Comparison of ENCODE assay signal across 19 cellular contexts in the genomic region with DNA sequence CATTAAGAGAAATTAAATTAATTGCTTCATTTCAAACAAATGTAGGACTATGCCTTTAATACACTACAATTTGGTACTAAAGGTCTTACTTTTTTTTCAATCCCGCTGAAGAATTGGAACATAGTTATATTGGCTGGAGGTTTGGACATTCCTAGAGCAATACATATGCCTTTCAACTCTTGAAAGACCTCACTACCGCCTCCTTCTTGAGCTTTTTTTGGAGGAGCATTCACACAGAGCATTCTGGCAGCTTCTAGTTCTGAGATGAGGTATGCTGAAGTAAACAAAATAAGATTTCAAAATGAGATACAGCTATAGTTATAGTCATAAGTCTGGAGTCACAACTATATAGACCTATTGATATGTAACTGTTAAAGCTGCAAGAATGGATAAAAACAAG. TPM values are rescaled to one million over a fixed set of nuclear protein-coding genes. Genes with fewer than 3 reads are reported as not detected.
A peak's percentile ranks its signal among the peaks of the same experiment; 100 is the strongest.
DNase-seq lines count a peak whose midpoint lies in the region; ATAC-seq and TF ChIP-seq lines count a peak whose summit lies in the region.
"Had no signal": no experiment of that assay in that cellular context is flagged by ENCODE, and none has a peak within 500 bp of the region (broad histone marks: within the 10 kb centered on the region; RNA-seq: fewer than 3 reads in every experiment).

No MANE protein-coding gene starts in this region.

- H2AFZ ChIP-seq in smooth muscle cell (ENCODE audit: low read depth): no peak overlapping the region

- H3K79me2 ChIP-seq in smooth muscle cell (ENCODE audit: low read depth): peaks cover 22% of the 10 kb centered on the region

- H3K36me3 ChIP-seq in tibial artery: peaks cover 13 to 51% (median 43%) of the 10 kb centered on the region in 3 donors
- H3K36me3 ChIP-seq in smooth muscle cell (ENCODE audit: low read depth): peaks cover 52% of the 10 kb centered on the region
- H3K36me3 ChIP-seq in CD4-positive, alpha-beta memory T cell (ENCODE audit: insufficient read depth, low read length): peaks cover 27% of the 10 kb centered on the region

- H3K4me3 Mint-ChIP-seq in activated CD4-positive, alpha-beta T cell treated with anti-CD3 and anti-CD28 coated beads, Interleukin-2, amount 10 ng/mL, durations not matched to agents 24 days and 14 days: no peak overlapping the region
- H3K4me3 Mint-ChIP-seq in CD4-positive, alpha-beta memory T cell: no peak overlapping the region

- intact Hi-C loops in activated CD4-positive, alpha-beta T cell treated with anti-CD3 and anti-CD28 coated beads, Interleukin-2, amount 10 ng/mL, durations not matched to agents 24 days and 14 days (cut with micrococcal nuclease): loop anchor here (1.0 kb wide), 1 partner anchor 10 kb away; no protein-coding TSS in a partner anchor
- intact Hi-C loops in tibial artery (cut with DNase I; ENCODE audit: low total_unique reads): loop anchor here (5.0 to 10.0 kb wide), 2 partner anchors 111 to 813 kb away; partner anchors contain the start of gene RASGRP3
- intact Hi-C loops in CD4-positive, alpha-beta memory T cell (cut with micrococcal nuclease): no loop called here

- peak; percentile 29 for TF ChIP-seq CTCF in choroid plexus epithelial cell (conservative IDR thresholded peaks at IDR 0.05; ENCODE audit: low read depth, low read length)
- TF ChIP-seq CTCF in tibial artery (IDR thresholded peaks at IDR 0.05): no peak
- no peak for TF ChIP-seq CTCF in smooth muscle cell (IDR thresholded peaks at IDR 0.05; ENCODE audit: borderline replicate concordance, insufficient read depth, poor library complexity, severe bottlenecking)

- peak overlapping the region; percentile 39 to 50 for H3K27ac ChIP-seq in tibial artery
- H3K27ac ChIP-seq in smooth muscle cell (ENCODE audit: low read depth): no peak overlapping the region
- no peak overlapping the region for H3K27ac ChIP-seq in CD4-positive, alpha-beta memory T cell (ENCODE audit: low read depth, low read length)
- H3K27ac ChIP-seq: 22Rv1, BLaER1, RWPE1, SJCRH30 had no signal

- peaks cover 4% of the 10 kb centered on the region for H3F3A ChIP-seq in smooth muscle cell (ENCODE audit: low read depth)

- WGBS in smooth muscle cell (ENCODE audit: low lambda C conversion rate): 94% methylated on average over 2 of the region's 2 CpGs

- POLR2A ChIA-PET in CD4-positive, alpha-beta memory T cell (lab: Charles Lee; ENCODE audit: partially characterized antibody): no interaction called here

- H3K4me3 ChIP-seq in choroid plexus epithelial cell (ENCODE audit: low read depth, low read length) (no peak overlapping the region), tibial artery (no peak overlapping the region), smooth muscle cell (no peak overlapping the region)
- H3K4me3 ChIP-seq in CD4-positive, alpha-beta memory T cell (ENCODE audit: low read length in 2 of 2): no peak overlapping the region
- H3K4me3 ChIP-seq: BLaER1, SJCRH30 had no signal

- H3K9me3 Mint-ChIP-seq in activated CD4-positive, alpha-beta T cell treated with anti-CD3 and anti-CD28 coated beads, Interleukin-2, amount 10 ng/mL, durations not matched to agents 24 days and 14 days: no peaks in the 10 kb centered on the region
- H3K9me3 Mint-ChIP-seq in CD4-positive, alpha-beta memory T cell: peaks cover 0 to 2% (median 0%) of the 10 kb centered on the region in 8 donors

- no peak overlapping the region for H3K27ac Mint-ChIP-seq in activated CD4-positive, alpha-beta T cell treated with anti-CD3 and anti-CD28 coated beads, Interleukin-2, amount 10 ng/mL, durations not matched to agents 24 days and 14 days
- H3K27ac Mint-ChIP-seq in CD4-positive, alpha-beta memory T cell: peak overlapping the region in 3 of 7 donors; percentile 12 to 51 (median 15)

- H3K27me3 ChIP-seq in tibial artery: no peaks in the 10 kb centered on the region
- no peaks in the 10 kb centered on the region for H3K27me3 ChIP-seq in smooth muscle cell (ENCODE audit: low read depth)
- no peaks in the 10 kb centered on the region for H3K27me3 ChIP-seq in CD4-positive, alpha-beta memory T cell (ENCODE audit: insufficient read depth, low read length)
- H3K27me3 ChIP-seq: BLaER1, SJCRH30 had no signal

- peaks cover 5% of the 10 kb centered on the region for H3K4me1 Mint-ChIP-seq in activated CD4-positive, alpha-beta T cell treated with anti-CD3 and anti-CD28 coated beads, Interleukin-2, amount 10 ng/mL, durations not matched to agents 24 days and 14 days
- peaks cover 0 to 5% (median under 1%) of the 10 kb centered on the region in 4 donors for H3K4me1 Mint-ChIP-seq in CD4-positive, alpha-beta memory T cell

- H3K9me3 ChIP-seq in tibial artery: no peaks in the 10 kb centered on the region
- H3K9me3 ChIP-seq in smooth muscle cell (replicated peaks; ENCODE audit: low read depth): no peaks in the 10 kb centered on the region
- H3K9me3 ChIP-seq in CD4-positive, alpha-beta memory T cell (ENCODE audit: control insufficient read depth in 1 of 2, low read length in 2 of 2): no peaks in the 10 kb centered on the region
- H3K9me3 ChIP-seq: BLaER1, SJCRH30 had no signal

- H3K27me3 Mint-ChIP-seq in activated CD4-positive, alpha-beta T cell treated with anti-CD3 and anti-CD28 coated beads, Interleukin-2, amount 10 ng/mL, durations not matched to agents 24 days and 14 days: no peaks in the 10 kb centered on the region
- no peaks in the 10 kb centered on the region for H3K27me3 Mint-ChIP-seq in CD4-positive, alpha-beta memory T cell

- peaks cover 51% of the 10 kb centered on the region for H3K36me3 Mint-ChIP-seq in activated CD4-positive, alpha-beta T cell treated with anti-CD3 and anti-CD28 coated beads, Interleukin-2, amount 10 ng/mL, durations not matched to agents 24 days and 14 days (ENCODE audit: low read depth)
- H3K36me3 Mint-ChIP-seq in CD4-positive, alpha-beta memory T cell: peaks cover 35 to 72% of the 10 kb centered on the region in 2 donors

- peaks cover 0 to 48% (median 12%) of the 10 kb centered on the region in 4 donors for H3K4me1 ChIP-seq in tibial artery
- H3K4me1 ChIP-seq in smooth muscle cell (ENCODE audit: low read depth): no peaks in the 10 kb centered on the region
- peaks cover 2% of the 10 kb centered on the region for H3K4me1 ChIP-seq in CD4-positive, alpha-beta memory T cell (ENCODE audit: insufficient read depth, low read length)
- H3K4me1 ChIP-seq: BLaER1 had no signal

- no peak overlapping the region for H3K9ac ChIP-seq in smooth muscle cell (ENCODE audit: low read depth)
- H3K9ac ChIP-seq: BLaER1 had no signal

- no peak overlapping the region for H3K4me2 ChIP-seq in smooth muscle cell
- H3K4me2 ChIP-seq: BLaER1 had no signal

- peaks cover 52% of the 10 kb centered on the region for H4K20me1 ChIP-seq in smooth muscle cell (ENCODE audit: low read depth)

- DNase-seq in activated CD4-positive, alpha-beta T cell treated with anti-CD3 and anti-CD28 coated beads, Interleukin-2, amount 10 ng/mL, durations not matched to agents 24 days and 14 days: peak; percentile 45
- DNase-seq in activated CD4-positive, alpha-beta T cell treated with anti-CD3 and anti-CD28 coated beads for 1 hour: no peak
- DNase-seq in choroid plexus epithelial cell (ENCODE audit: low read depth) (peak; percentile 88), fibroblast of the conjunctiva (ENCODE audit: low read depth) (peak; percentile 43), tibial artery (no peak), smooth muscle cell (lab: John Stamatoyannopoulos, UW; ENCODE audit: unreplicated experiment) (no peak)
- DNase-seq in CD4-positive, alpha-beta memory T cell: no peak
- DNase-seq: DMS 273 treated with DMSO at 0.1 percent for 48 hours, EL, H7, NCI-H1417 treated with DMSO at 0.1 percent for 48 hours, NCI-H2029 treated with DMSO at 0.1 percent for 48 hours, NCI-H345 had no signal

- ATAC-seq in HG02970 (IDR thresholded peaks at IDR 0.05; ENCODE audit: low FRiP score, unreplicated experiment): no peak
- ATAC-seq: HepG2 had no signal

- CTCF ChIA-PET in CD4-positive, alpha-beta memory T cell (lab: Charles Lee; ENCODE audit: partially characterized antibody): interaction anchor here (1.1 kb wide), 1 partner anchor 11 kb away, joined by 3 read pairs; the partner anchor contains the start of gene FAM98A

RNA-seq across cellular contexts. Expression of gene FAM98A, which starts 10.9 kb away (rescaled TPM):
- 72.9 and 79.2 TPM in 2 replicates for total RNA-seq in activated CD4-positive, alpha-beta T cell treated with anti-CD3 and anti-CD28 coated beads, Interleukin-2, amount 10 ng/mL, durations not matched to agents 24 days and 14 days
- total RNA-seq in smooth muscle cell: 51.4 and 62.4 TPM in 2 replicates
- polyA plus RNA-seq in smooth muscle cell: 53.5 and 65.5 TPM in 2 replicates
- total RNA-seq in CD4-positive, alpha-beta memory T cell: 10 to 100 TPM; 32.7 to 38.2 TPM
- 10 to 100 TPM in 1 of 2 donors, 1 to 10 TPM in 1; 6.6 to 22.9 TPM for polyA plus RNA-seq in CD4-positive, alpha-beta memory T cell

Comparison
In these comparisons a context has a peak if more than half of its experiments do, and no peak if none do; other contexts are left out.
1. DNase-seq: peak in activated CD4-positive, alpha-beta T cell treated with anti-CD3 and anti-CD28 coated beads, Interleukin-2, amount 10 ng/mL, durations not matched to agents 24 days and 14 days (single experiment), choroid plexus epithelial cell (single experiment) and fibroblast of the conjunctiva (single experiment); none in activated CD4-positive, alpha-beta T cell treated with anti-CD3 and anti-CD28 coated beads for 1 hour (single experiment), tibial artery (0 of 2), smooth muscle cell (single experiment) and CD4-positive, alpha-beta memory T cell (0 of 5).
2. H3K27ac ChIP-seq: peak in tibial artery (2 of 2); none in smooth muscle cell (single experiment) and CD4-positive, alpha-beta memory T cell (single experiment).